Comparison of ENCODE assay signal across 17 cellular contexts in genomic region chr4:147628415-147628814, GRCh38. TPM values are rescaled to one million over a fixed set of nuclear protein-coding genes. Genes with fewer than 3 reads are reported as not detected.
DNase-seq lines count a peak whose midpoint lies in the region; ATAC-seq, FAIRE-seq and TF ChIP-seq lines count a peak whose summit lies in the region.
"Had no signal": no experiment of that assay in that cellular context is flagged by ENCODE, and none has a peak within 500 bp of the region (broad histone marks: within the 10 kb centered on the region; RNA-seq: fewer than 3 reads in every experiment).

No MANE protein-coding gene starts in this region.

- peak overlapping the region in 1 of 2 experiments; percentile 14; a peak in 1 of 4 replicates for H3K4me2 ChIP-seq in H1 (ENCODE audit: insufficient read depth in 1 of 2, low read depth in 2 of 2, low read length in 2 of 2)
- H3K4me2 ChIP-seq: A549; BLaER1 treated with 17β-estradiol and CSF1 and Interleukin-3, amounts not matched to agents 10 nM and 100 nM; KMS-11 had no signal

- no peak overlapping the region for H3K4me3 ChIP-seq in A673 (ENCODE audit: low read depth, low read length, poor library complexity, severe bottlenecking)
- no peak overlapping the region for H3K4me3 ChIP-seq in HEK293 (ENCODE audit: low read depth, low read length)
- no peak overlapping the region for H3K4me3 ChIP-seq in HUES64 (ENCODE audit: low read length)
- peak overlapping the region in 1 of 4 experiments; percentile 28; a peak in 1 of 8 replicates for H3K4me3 ChIP-seq in H1 (ENCODE audit: extremely low read depth in 1 of 4, insufficient read depth in 2 of 4, low read depth in 3 of 4, low read length in 4 of 4)
- H3K4me3 ChIP-seq: A549; BLaER1 treated with 17β-estradiol and CSF1 and Interleukin-3, amounts not matched to agents 10 nM and 100 nM; GM12878 had no signal

- TF ChIP-seq EP300 in H1 (IDR thresholded peaks at IDR 0.05; ENCODE audit: borderline replicate concordance in 1 of 2, low read depth in 2 of 2, low read length in 2 of 2), result no peak

- BruUV-seq in A673 (replicated peaks; lab: Mats Ljungman, UMichigan), result no TSS peak

- intact Hi-C loops in A673 (cut with micrococcal nuclease; ENCODE audit: unreplicated experiment), result no loop called here

- H3K27ac ChIP-seq in A673 (ENCODE audit: low read depth, low read length, poor library complexity, severe bottlenecking) (no peak overlapping the region), HEK293 (ENCODE audit: extremely low read depth, low read depth, low read length) (no peak overlapping the region), HUES64 (ENCODE audit: low read depth, low read length) (peak overlapping the region; percentile 56; the same call in 1 of the 2 replicates), H1 (ENCODE audit: low read depth, low read length) (no peak overlapping the region)
- H3K27ac ChIP-seq: 22Rv1; A549; BLaER1 treated with 17β-estradiol and CSF1 and Interleukin-3, amounts not matched to agents 10 nM and 100 nM; KMS-11 had no signal

- no peak for TF ChIP-seq RAD21 in H1 (IDR thresholded peaks at IDR 0.05 in 1 of 2, conservative IDR thresholded peaks at IDR 0.05 in 1 of 2; ENCODE audit: low read depth in 2 of 2, low read length in 2 of 2)

- no peaks in the 10 kb centered on the region for H3K4me1 ChIP-seq in A673 (ENCODE audit: insufficient read depth, low read length, poor library complexity, severe bottlenecking)
- no peaks in the 10 kb centered on the region for H3K4me1 ChIP-seq in HEK293 (ENCODE audit: control insufficient read depth, insufficient read depth, low read length)
- H3K4me1 ChIP-seq in HUES64 (ENCODE audit: insufficient read depth, low read length), result peaks cover 30% of the 10 kb centered on the region
- peaks cover 4 to 19% (median 6%) of the 10 kb centered on the region in 4 experiments; a peak in 5 of 7 replicates for H3K4me1 ChIP-seq in H1 (replicated peaks in 1 of 4; ENCODE audit: control insufficient read depth in 3 of 4, insufficient read depth in 4 of 4, low read length in 3 of 4)
- H3K4me1 ChIP-seq: A549; BLaER1 treated with 17β-estradiol and CSF1 and Interleukin-3, amounts not matched to agents 10 nM and 100 nM had no signal

- H4K5ac ChIP-seq in H1 (ENCODE audit: insufficient read length, low read depth, low read length), result no peak overlapping the region

- H3K36me3 ChIP-seq in A673 (ENCODE audit: insufficient read depth, low read length, poor library complexity, severe bottlenecking) (peaks cover 69% of the 10 kb centered on the region), HEK293 (ENCODE audit: control insufficient read depth in 2 of 2, insufficient read depth in 1 of 2, low read length in 2 of 2) (peaks cover 16 to 72% of the 10 kb centered on the region in 2 experiments), HUES64 (ENCODE audit: insufficient read depth, low read length) (peaks cover 94% of the 10 kb centered on the region), H1 (ENCODE audit: control insufficient read depth in 2 of 4, insufficient read depth in 4 of 4, low read length in 3 of 4) (peaks cover 0 to 85% (median 7%) of the 10 kb centered on the region in 4 experiments; a peak in 4 of 8 replicates)

- H3K79me1 ChIP-seq in H1 (ENCODE audit: low read depth, low read length), result no peaks in the 10 kb centered on the region

- TF ChIP-seq CTCF in A673 (conservative IDR thresholded peaks at IDR 0.05; ENCODE audit: low read depth, low read length), result no peak
- TF ChIP-seq CTCF in HEK293 (tag by site-specific recombination; IDR thresholded peaks at IDR 0.05), result no peak
- no peak for TF ChIP-seq CTCF in H1 (IDR thresholded peaks at IDR 0.05; ENCODE audit: control extremely low read depth in 1 of 3, insufficient read depth in 1 of 3, low read depth in 1 of 3, low read length in 3 of 3)

- no peak for TF ChIP-seq POLR2A in H1 (IDR thresholded peaks at IDR 0.05; ENCODE audit: control extremely low read depth in 1 of 2, low read depth in 2 of 2, low read length in 2 of 2)

- no peaks in the 10 kb centered on the region for H3K23me2 ChIP-seq in H1 (ENCODE audit: low read depth, low read length)

- CTCF ChIA-PET in A673 (lab: Charles Lee) (no interaction called here), HEK293 (lab: Yijun Ruan, JAX) (interaction anchor here (0.8 to 1.1 kb wide), 2 partner anchors 14 to 239 kb away, joined by 3 read pairs; no protein-coding TSS in a partner anchor), H1 (lab: Charles Lee; ENCODE audit: partially characterized antibody) (interaction anchor here (0.8 to 1.2 kb wide), 2 partner anchors 11 to 515 kb away, joined by 3 to 4 read pairs; partner anchors contain the start of gene TMEM184C)

- H2AK5ac ChIP-seq in H1 (ENCODE audit: low read depth, low read length), result no peak overlapping the region

- no peak for FAIRE-seq in H1 (lab: Jason Lieb, UNC)
- FAIRE-seq: A549, GM12878 had no signal

- H3K4ac ChIP-seq in H1 (replicated peaks; ENCODE audit: insufficient read length, low read depth, low read length), result no peak overlapping the region

- H3K9me3 ChIP-seq in A673 (ENCODE audit: low read depth, low read length, poor library complexity, severe bottlenecking) (no peaks in the 10 kb centered on the region), HEK293 (ENCODE audit: control insufficient read depth, insufficient read depth, low read depth, low read length) (no peaks in the 10 kb centered on the region), HUES64 (ENCODE audit: insufficient read depth, low read depth, low read length) (no peaks in the 10 kb centered on the region), H1 (ENCODE audit: insufficient read depth in 2 of 2, low read depth in 1 of 2, low read length in 1 of 2) (no peaks in the 10 kb centered on the region)
- H3K9me3 ChIP-seq: A549; BLaER1 treated with 17β-estradiol and CSF1 and Interleukin-3, amounts not matched to agents 10 nM and 100 nM had no signal

- H3K14ac ChIP-seq in H1 (ENCODE audit: insufficient read length), result no peak overlapping the region

- H2BK120ac ChIP-seq in H1 (replicated peaks; ENCODE audit: low read depth, low read length), result no peak overlapping the region

- no peak overlapping the region for H3K18ac ChIP-seq in H1 (ENCODE audit: extremely low read depth, low read length)

- H3K56ac ChIP-seq in H1 (replicated peaks; ENCODE audit: insufficient read length, low read depth, low read length), result no peak overlapping the region

- H3K27me3 ChIP-seq in A673 (replicated peaks; ENCODE audit: insufficient read depth, low read depth, low read length, poor library complexity), result no peaks in the 10 kb centered on the region
- H3K27me3 ChIP-seq in HUES64 (ENCODE audit: insufficient read depth, low read length), result no peaks in the 10 kb centered on the region
- H3K27me3 ChIP-seq in H1 (replicated peaks in 1 of 4; ENCODE audit: control insufficient read depth in 3 of 4, extremely low read depth in 1 of 4, insufficient read depth in 3 of 4, low read length in 3 of 4), result no peaks in the 10 kb centered on the region
- H3K27me3 ChIP-seq: BLaER1 treated with 17β-estradiol and CSF1 and Interleukin-3, amounts not matched to agents 10 nM and 100 nM had no signal

- no peaks in the 10 kb centered on the region for H4K20me1 ChIP-seq in H1 (replicated peaks in 1 of 2; ENCODE audit: control insufficient read depth in 1 of 2, insufficient read depth in 2 of 2, low read length in 2 of 2)

- WGBS in HUES64, result 50% methylated on average over 1 of the region's 3 CpGs
- WGBS in H1 (ENCODE audit: extremely low coverage in 1 of 2, insufficient coverage in 1 of 2, insufficient read length in 1 of 2, insufficient replicate concordance in 2 of 2, low coverage in 1 of 2, low lambda C conversion rate in 2 of 2, missing lambda C conversion rate in 1 of 2), 2 experiments, result 27% methylated on average over 3 of the region's 3 CpGs; no CpG with 5 or more reads in 1 of the 2 experiments

- ATAC-seq in GM18520 (IDR thresholded peaks at IDR 0.05; ENCODE audit: unreplicated experiment), result no peak
- ATAC-seq: A549; CD8-positive, alpha-beta T cell; GM12878 had no signal

- no peak overlapping the region for H4K91ac ChIP-seq in H1 (replicated peaks; ENCODE audit: insufficient read length, low read length)

- H2BK5ac ChIP-seq in H1 (ENCODE audit: low read depth, low read length), result no peak overlapping the region

- no peak overlapping the region for H2BK15ac ChIP-seq in H1 (ENCODE audit: low read length)

- H3K23ac ChIP-seq in H1 (ENCODE audit: insufficient read length), result no peak overlapping the region

- no peak overlapping the region for H3K9ac ChIP-seq in HUES64 (ENCODE audit: low read depth, low read length)
- no peak overlapping the region for H3K9ac ChIP-seq in H1 (replicated peaks in 1 of 4; ENCODE audit: extremely low read depth in 1 of 4, low read depth in 3 of 4, low read length in 3 of 4)
- H3K9ac ChIP-seq: BLaER1 treated with 17β-estradiol and CSF1 and Interleukin-3, amounts not matched to agents 10 nM and 100 nM; KMS-11 had no signal

- H2BK20ac ChIP-seq in H1 (ENCODE audit: low read length), result no peak overlapping the region

- DNase-seq in A673 (ENCODE audit: low spot score), result peak; percentile 16
- DNase-seq in H1 (ENCODE audit: low read depth in 1 of 2, low spot score in 2 of 2), result no peak
- no peak for DNase-seq in ACHN
- no peak for DNase-seq in inferior parietal cortex (ENCODE audit: extremely low spot score)
- no peak for DNase-seq in activated CD4-positive, alpha-beta T cell treated with anti-CD3 and anti-CD28 coated beads for 4 hours
- DNase-seq: Calu3; CD8-positive, alpha-beta T cell; DMS79 treated with DMSO at 0.1 percent for 48 hours; HCEC 1CT had no signal

- POLR2A ChIA-PET in A673 (lab: Charles Lee; ENCODE audit: low non-redundant PET) (interaction anchor here (0.6 kb wide), 1 partner anchor 53 kb away, joined by 4 read pairs; no protein-coding TSS in a partner anchor), HEK293 (lab: Yijun Ruan, JAX) (interaction anchor here (1.6 kb wide), 1 partner anchor 11 kb away, joined by 5 read pairs; the partner anchor contains the start of gene TMEM184C), H1 (lab: Charles Lee; ENCODE audit: partially characterized antibody) (interaction anchor here (0.8 to 1.7 kb wide), 2 partner anchors 11 to 12 kb away, joined by 3 to 4 read pairs; partner anchors contain the start of gene TMEM184C)

- H4K8ac ChIP-seq in H1 (ENCODE audit: extremely low read depth, insufficient read depth, low read length), result no peak overlapping the region

- in situ Hi-C loops in ACHN (cut with HindIII; ENCODE audit: low pct_ligation_motif_present, low pct_unique_long_range_greater_than_20kb, low sequenced_read_pairs), result no loop called here

- H2BK12ac ChIP-seq in H1 (ENCODE audit: low read depth, low read length), result no peak overlapping the region

- H2AFZ ChIP-seq in H1 (ENCODE audit: low read length), result no peak overlapping the region

- H3K79me2 ChIP-seq in H1 (ENCODE audit: control insufficient read depth in 1 of 2, insufficient read depth in 2 of 2, low read length in 2 of 2), result no peaks in the 10 kb centered on the region

RNA-seq across cellular contexts. Expression of gene TMEM184C, which starts 11.2 kb away (rescaled TPM):
- 36.3 and 38.7 TPM in 2 replicates for total RNA-seq in A673 (2021)
- polyA plus RNA-seq in HUES64 (2013, experiment 1 of 2), result 19.3 TPM
- 22.3 TPM for polyA plus RNA-seq in HUES64 (2013, experiment 2 of 2)
- 39.3 and 42.4 TPM in 2 replicates for total RNA-seq in H1 (2021; fragmentation: NEBNext Ultra II Directional; extraction: Animal tissue kit (Norgen Biotek cat#: 25700))
- 10.3 and 11.1 TPM in 2 replicates for polyA plus RNA-seq in H1 (2011; rRNA removed)
- 12.6 TPM for polyA plus RNA-seq in H1 (2011; cell fraction: cytosol; rRNA removed)
- 21.5 TPM for polyA plus RNA-seq in H1 (2011; cell fraction: nucleus; rRNA removed)
- 21.1 to 30.5 TPM (median 27.9 TPM) in 4 replicates for polyA plus RNA-seq in H1 (2012, experiment 1 of 2)
- polyA plus RNA-seq in H1 (2012, experiment 2 of 2), result 4.2 TPM
- 26.6 TPM for polyA plus RNA-seq in H1 (2013, experiment 1 of 2)
- polyA plus RNA-seq in H1 (2013, experiment 2 of 2), result 24.5 TPM
- 58.3 and 60.7 TPM in 2 replicates for polyA minus RNA-seq in H1 (2011; rRNA and poly(A)+ RNA removed)
- 34.0 TPM for polyA minus RNA-seq in H1 (2011; cell fraction: cytosol; rRNA and poly(A)+ RNA removed)
- 68.4 TPM for polyA minus RNA-seq in H1 (2011; cell fraction: nucleus; rRNA and poly(A)+ RNA removed)

RNA-seq across cellular contexts. Expression of gene PRMT9, which starts 55.5 kb away (rescaled TPM):
- 11.2 and 13.1 TPM in 2 replicates for total RNA-seq in A673 (2021)
- polyA plus RNA-seq in HUES64 (2013, experiment 1 of 2), result 6.1 TPM
- polyA plus RNA-seq in HUES64 (2013, experiment 2 of 2), result 6.5 TPM
- 9.6 and 9.9 TPM in 2 replicates for total RNA-seq in H1 (2021; fragmentation: NEBNext Ultra II Directional; extraction: Animal tissue kit (Norgen Biotek cat#: 25700))
- polyA plus RNA-seq in H1 (2011; rRNA removed), result 2.7 and 3.8 TPM in 2 replicates
- polyA plus RNA-seq in H1 (2011; cell fraction: cytosol; rRNA removed), result 4.1 TPM
- polyA plus RNA-seq in H1 (2011; cell fraction: nucleus; rRNA removed), result 2.5 TPM
- 5.4 to 8.4 TPM (median 6.1 TPM) in 4 replicates for polyA plus RNA-seq in H1 (2012, experiment 1 of 2)
- polyA plus RNA-seq in H1 (2012, experiment 2 of 2), result 0.35 TPM
- polyA plus RNA-seq in H1 (2013, experiment 1 of 2), result 4.2 TPM
- polyA plus RNA-seq in H1 (2013, experiment 2 of 2), result 4.0 TPM
- polyA minus RNA-seq in H1 (2011; rRNA and poly(A)+ RNA removed), result 7.6 and 14.6 TPM in 2 replicates
- polyA minus RNA-seq in H1 (2011; cell fraction: cytosol; rRNA and poly(A)+ RNA removed), result 6.7 TPM
- polyA minus RNA-seq in H1 (2011; cell fraction: nucleus; rRNA and poly(A)+ RNA removed), result 11.6 TPM
